ENCODE assay signal across 8 cellular contexts in the genomic region with DNA sequence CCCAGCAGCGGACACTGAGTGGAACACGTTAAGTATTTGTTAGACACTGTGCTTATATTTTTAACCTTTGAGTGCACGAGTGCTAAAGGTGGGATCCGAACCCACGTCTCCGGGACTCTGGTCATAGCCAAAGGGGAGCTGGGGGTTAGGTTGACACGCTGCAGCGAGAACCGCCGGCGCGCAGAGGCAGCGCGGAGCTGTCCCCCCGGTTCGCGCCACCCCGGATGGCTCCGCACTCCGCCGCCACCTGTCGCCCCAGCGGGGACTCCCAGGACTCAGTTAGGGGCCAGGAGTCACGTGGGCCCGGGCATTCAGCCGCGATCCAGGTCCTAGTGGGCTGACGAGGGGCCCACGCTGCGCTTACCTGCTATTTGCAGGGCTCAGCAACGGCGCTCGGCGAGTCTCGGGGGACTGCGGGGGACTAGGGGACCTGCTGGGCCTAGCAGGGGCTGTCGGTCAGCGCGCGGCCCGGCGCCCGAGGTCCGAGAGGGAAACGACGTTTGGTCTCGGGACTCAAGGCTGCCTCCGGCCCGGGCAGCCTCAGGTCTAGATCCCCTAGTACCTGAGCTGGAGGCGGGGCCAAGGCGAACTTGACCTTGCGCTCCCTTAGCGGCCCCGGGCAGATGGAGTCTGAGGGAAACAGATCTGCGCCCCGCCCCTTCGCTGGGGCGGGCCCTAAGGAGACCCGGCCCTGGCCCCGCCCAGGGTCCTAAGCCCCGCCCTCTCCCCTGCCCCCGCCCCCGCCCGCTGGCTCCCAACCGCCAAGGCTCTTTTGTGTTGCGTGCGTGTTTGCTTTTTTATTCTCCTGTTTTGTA. TPM values are rescaled to one million over a fixed set of nuclear protein-coding genes. Genes with fewer than 3 reads are reported as not detected.
DNase-seq lines count a peak whose midpoint lies in the region; ATAC-seq and TF ChIP-seq lines count a peak whose summit lies in the region.

NMNAT3 (minus strand) TSS at position 632 of the 815 bp plus-strand sequence. CDS start 50,248 bp downstream, outside the sequence.

- TF ChIP-seq CTCF in left lung (IDR thresholded peaks at IDR 0.05), result no peak

- peak within 1 kb of the TSS; percentile 76 to 82 for H3K4me3 ChIP-seq in left lung

- no peaks in the 10 kb centered on the region for H3K36me3 Mint-ChIP-seq in activated CD4-positive, alpha-beta T cell treated with anti-CD3 and anti-CD28 coated beads, Interleukin-2, amount 10 ng/mL, durations not matched to agents 24 days and 14 days (ENCODE audit: low read depth)

- peaks cover 8% of the 10 kb centered on the region for H3K27me3 Mint-ChIP-seq in activated CD4-positive, alpha-beta T cell treated with anti-CD3 and anti-CD28 coated beads, Interleukin-2, amount 10 ng/mL, durations not matched to agents 24 days and 14 days

- H3K27ac Mint-ChIP-seq in activated CD4-positive, alpha-beta T cell treated with anti-CD3 and anti-CD28 coated beads, Interleukin-2, amount 10 ng/mL, durations not matched to agents 24 days and 14 days, result no peak within 1 kb of the TSS

- peak; percentile 89 for DNase-seq in NCI-H2081 treated with DMSO at 0.1 percent for 48 hours (lab: John Stamatoyannopoulos, UW)
- DNase-seq in activated CD4-positive, alpha-beta T cell treated with anti-CD3 and anti-CD28 coated beads, Interleukin-2, amount 10 ng/mL, durations not matched to agents 24 days and 14 days, result peak; percentile 94
- peak; percentile 19 for DNase-seq in cortex of kidney (lab: John Stamatoyannopoulos, UW)
- DNase-seq in left lung, result peak; percentile 94 to 96
- peak; percentile 78 for DNase-seq in stimulated activated CD4-positive, alpha-beta T cell treated with anti-CD3 and anti-CD28 coated beads, Interleukin-1b, Interleukin-23, amount 100 ng/mL, for 48 hours
- no peak for DNase-seq in NAMALWA (ENCODE audit: low spot score)

- peak within 1 kb of the TSS; percentile 79 for H3K4me3 Mint-ChIP-seq in activated CD4-positive, alpha-beta T cell treated with anti-CD3 and anti-CD28 coated beads, Interleukin-2, amount 10 ng/mL, durations not matched to agents 24 days and 14 days

- peaks cover 0 to 11% of the 10 kb centered on the region in 2 donors for H3K4me1 ChIP-seq in left lung

- intact Hi-C loops in activated CD4-positive, alpha-beta T cell treated with anti-CD3 and anti-CD28 coated beads, Interleukin-2, amount 10 ng/mL, durations not matched to agents 24 days and 14 days (cut with micrococcal nuclease), result loop anchor here (5.0 kb wide), 1 partner anchor 335 kb away; the partner anchor contains the start of gene MRPS22
- intact Hi-C loops in left lung (cut with DNase I), result no loop called here

- no peaks in the 10 kb centered on the region for H3K27me3 ChIP-seq in left lung

- H3K4me1 Mint-ChIP-seq in activated CD4-positive, alpha-beta T cell treated with anti-CD3 and anti-CD28 coated beads, Interleukin-2, amount 10 ng/mL, durations not matched to agents 24 days and 14 days, result peaks cover 5% of the 10 kb centered on the region

- H3K27ac ChIP-seq in left lung, result peak within 1 kb of the TSS in 1 of 2 donors; percentile 69

- H3K36me3 ChIP-seq in left lung, result no peaks in the 10 kb centered on the region

- peak; percentile 98 for ATAC-seq in GM18505 (IDR thresholded peaks at IDR 0.05; ENCODE audit: unreplicated experiment)
- peak; percentile 95 for ATAC-seq in HG02943 (IDR thresholded peaks at IDR 0.05; ENCODE audit: low read depth, unreplicated experiment)
- ATAC-seq in left lung, result peak; percentile 100

- TF ChIP-seq POLR2A in GM18505 (IDR thresholded peaks at IDR 0.05; ENCODE audit: borderline replicate concordance, extremely low read depth, insufficient read depth, insufficient read length), result no peak

- H3K9me3 ChIP-seq in left lung, result no peaks in the 10 kb centered on the region

- H3K9me3 Mint-ChIP-seq in activated CD4-positive, alpha-beta T cell treated with anti-CD3 and anti-CD28 coated beads, Interleukin-2, amount 10 ng/mL, durations not matched to agents 24 days and 14 days, result no peaks in the 10 kb centered on the region

RNA-seq across cellular contexts. Expression of gene NMNAT3, which starts in this region (rescaled TPM):
- total RNA-seq in activated CD4-positive, alpha-beta T cell treated with anti-CD3 and anti-CD28 coated beads, Interleukin-2, amount 10 ng/mL, durations not matched to agents 24 days and 14 days, result 0.73 and 1.0 TPM in 2 replicates
- total RNA-seq in left lung, result 1 to 10 TPM; 3.2 to 4.5 TPM
